In the genomic region with DNA sequence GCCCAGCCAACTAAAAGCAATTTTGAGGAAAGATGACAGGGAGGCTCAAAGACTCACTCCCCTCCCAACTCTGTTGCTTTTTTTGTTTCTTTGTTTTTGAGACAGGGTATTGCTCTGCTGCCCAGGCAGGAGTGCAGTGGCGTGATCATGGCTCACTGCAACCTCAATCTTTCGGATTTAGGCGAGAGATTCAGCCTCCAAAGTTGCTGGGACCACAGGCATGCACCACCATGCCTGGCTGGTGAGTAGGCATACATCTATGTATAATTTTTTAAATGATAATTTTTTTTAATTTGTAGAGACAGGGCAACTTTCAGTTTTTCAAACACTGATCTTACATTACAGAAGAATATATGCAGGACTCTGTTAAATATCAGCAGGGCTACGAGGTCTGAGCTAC, we compare ENCODE assay signal across 28 cellular contexts. TPM values are rescaled to one million over a fixed set of nuclear protein-coding genes. Genes with fewer than 3 reads are reported as not detected.
DNase-seq lines count a peak whose midpoint lies in the region; ATAC-seq and TF ChIP-seq lines count a peak whose summit lies in the region.
"Had no signal": no experiment of that assay in that cellular context is flagged by ENCODE, and none has a peak within 500 bp of the region (broad histone marks: within the 10 kb centered on the region; RNA-seq: fewer than 3 reads in every experiment).

No MANE protein-coding gene starts in this region.

- no peak for TF ChIP-seq CTCF in fibroblast of the aortic adventitia (IDR thresholded peaks at IDR 0.05; ENCODE audit: insufficient read depth, low read length)

- H3K27me3 ChIP-seq in skeletal muscle satellite cell (ENCODE audit: control insufficient read depth, insufficient read depth, low read length) (no peaks in the 10 kb centered on the region), SJCRH30 (no peaks in the 10 kb centered on the region)
- H3K27me3 ChIP-seq: BLaER1 treated with 17β-estradiol and CSF1 and Interleukin-3, amounts not matched to agents 10 nM and 100 nM; esophagus squamous epithelium; upper lobe of right lung had no signal

- H3K9me3 ChIP-seq in skeletal muscle satellite cell (replicated peaks; ENCODE audit: low read length) (no peaks in the 10 kb centered on the region), SJCRH30 (replicated peaks) (no peaks in the 10 kb centered on the region)
- H3K9me3 ChIP-seq: BLaER1 treated with 17β-estradiol and CSF1 and Interleukin-3, amounts not matched to agents 10 nM and 100 nM; esophagus squamous epithelium; upper lobe of right lung had no signal

- no peak overlapping the region for H3K4me3 ChIP-seq in fibroblast of the aortic adventitia (ENCODE audit: low read depth, low read length)
- H3K4me3 ChIP-seq in skeletal muscle satellite cell (ENCODE audit: low read length) = no peak overlapping the region
- no peak overlapping the region for H3K4me3 ChIP-seq in SJCRH30
- H3K4me3 ChIP-seq: BLaER1 treated with 17β-estradiol and CSF1 and Interleukin-3, amounts not matched to agents 10 nM and 100 nM; esophagus squamous epithelium; upper lobe of right lung had no signal

- peak overlapping the region; percentile 13 for H3K4me2 ChIP-seq in skeletal muscle satellite cell (ENCODE audit: low read length)

- H3K4me1 ChIP-seq in skeletal muscle satellite cell (ENCODE audit: control insufficient read depth, insufficient read depth, low read length) (peaks cover 43% of the 10 kb centered on the region), SJCRH30 (peaks cover 23% of the 10 kb centered on the region)
- H3K4me1 ChIP-seq: upper lobe of right lung had no signal

- no peak for ATAC-seq in HG03460 (IDR thresholded peaks at IDR 0.05; ENCODE audit: unreplicated experiment)
- ATAC-seq: HCT116; left ventricle myocardium superior; sciatic nerve; stimulated activated memory B cell treated with anti-CD40 and anti-IgM and Interleukin-4, amounts not matched to agents 10 μg/mL and 1 μg/mL and 100 μg/mL, for 72 hours; upper lobe of right lung had no signal

- DNase-seq in HCEC 1CT (peak; percentile 26), amniotic epithelial cell (ENCODE audit: low read depth) (peak; percentile 68), fibroblast of the aortic adventitia (ENCODE audit: low read depth) (peak; percentile 15), HK-2 (ENCODE audit: unreplicated experiment) (no peak), foreskin melanocyte (no peak), SJCRH30 (no peak)
- DNase-seq: activated CD4-positive, alpha-beta T cell treated with anti-CD3 and anti-CD28 coated beads for 4 hours; activated CD8-positive, alpha-beta memory T cell treated with anti-CD3 and anti-CD28 coated beads for 24 hours; activated effector memory CD4-positive, alpha-beta T cell treated with Interleukin-2 at 50 U/mL for 16 hours; activated T-cell treated with anti-CD3 and anti-CD28 coated beads for 4 hours; dermis blood vessel endothelial cell; DMS153; esophagus squamous epithelium; islet precursor cell; left ventricle myocardium superior; NCI-H1092 treated with DMSO at 0.1 percent for 48 hours; NCI-H187 treated with DMSO at 0.1 percent for 48 hours; NCI-H2171 treated with DMSO at 0.1 percent for 48 hours; NCI-H510A; T1000; upper lobe of right lung; WERI-Rb-1 had no signal

- peak overlapping the region; percentile 44 for H3K9ac ChIP-seq in skeletal muscle satellite cell (ENCODE audit: low read depth, low read length)
- H3K9ac ChIP-seq: BLaER1 treated with 17β-estradiol and CSF1 and Interleukin-3, amounts not matched to agents 10 nM and 100 nM had no signal

- H3K36me3 ChIP-seq in skeletal muscle satellite cell (ENCODE audit: insufficient read depth, low read length) = no peaks in the 10 kb centered on the region
- no peaks in the 10 kb centered on the region for H3K36me3 ChIP-seq in SJCRH30
- H3K36me3 ChIP-seq: BLaER1 treated with 17β-estradiol and CSF1 and Interleukin-3, amounts not matched to agents 10 nM and 100 nM; esophagus squamous epithelium; upper lobe of right lung; WERI-Rb-1 had no signal

- H3K27ac ChIP-seq in SJCRH30 = no peak overlapping the region
- H3K27ac ChIP-seq: BLaER1 treated with 17β-estradiol and CSF1 and Interleukin-3, amounts not matched to agents 10 nM and 100 nM; esophagus squamous epithelium; upper lobe of right lung; WERI-Rb-1 had no signal

RNA-seq across cellular contexts. Expression of a gene that starts 15.8 kb away (rescaled TPM):
- 31.6 and 48.3 TPM in 2 replicates for total RNA-seq in fibroblast of the aortic adventitia (ENCODE audit: low replicate concordance)
- 47.6 and 54.8 TPM in 2 replicates for total RNA-seq in skeletal muscle satellite cell (2012; rRNA removed)
- 84.9 and 87.3 TPM in 2 replicates for total RNA-seq in SJCRH30 (2014; rRNA removed; shearing (Covaris generic))

RNA-seq across cellular contexts. Expression of a gene that starts 50.3 kb away (rescaled TPM):
- total RNA-seq in fibroblast of the aortic adventitia (ENCODE audit: low replicate concordance) = 62.1 and 80.2 TPM in 2 replicates
- total RNA-seq in skeletal muscle satellite cell (2012; rRNA removed) = 66.2 and 70.0 TPM in 2 replicates
- 97.5 and 104 TPM in 2 replicates for total RNA-seq in SJCRH30 (2014; rRNA removed; shearing (Covaris generic))

Comparison
In these comparisons a context has a peak if more than half of its experiments do, and no peak if none do; other contexts are left out.
1. DNase-seq: peak in HCEC 1CT (single experiment), amniotic epithelial cell (single experiment) and fibroblast of the aortic adventitia (single experiment); none in HK-2 (single experiment), foreskin melanocyte (single experiment) and SJCRH30 (0 of 2).